ENCODE assay signal across 18 cellular contexts in the genomic region with DNA sequence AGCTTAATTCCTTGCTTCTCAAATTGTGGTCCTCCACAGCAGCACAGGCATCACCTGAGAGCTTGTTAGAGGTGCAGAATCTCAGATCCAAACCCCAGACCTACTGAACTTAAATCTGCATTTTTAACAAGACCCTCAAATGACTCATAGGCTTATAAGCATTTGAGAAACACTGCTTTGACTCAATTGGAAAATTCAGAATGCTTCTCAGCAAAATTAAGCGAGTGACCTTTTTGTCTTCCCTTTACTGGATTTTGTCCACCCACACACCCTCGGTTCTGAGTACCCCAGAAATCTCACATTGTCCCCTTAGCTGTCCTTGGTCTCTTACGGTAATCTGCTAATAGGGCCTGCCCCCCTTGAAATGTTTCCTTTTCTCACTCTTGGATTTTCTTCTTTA. TPM values are rescaled to one million over a fixed set of nuclear protein-coding genes. Genes with fewer than 3 reads are reported as not detected.
A peak's percentile ranks its signal among the peaks of the same experiment; 100 is the strongest.
DNase-seq lines count a peak whose midpoint lies in the region; ATAC-seq, FAIRE-seq and TF ChIP-seq lines count a peak whose summit lies in the region.
"Had no signal": no experiment of that assay in that cellular context is flagged by ENCODE, and none has a peak within 500 bp of the region (broad histone marks: within the 10 kb centered on the region; RNA-seq: fewer than 3 reads in every experiment).

No MANE protein-coding gene starts in this region.

- H3K4me3 Mint-ChIP-seq in IgD-negative memory B cell, result peak overlapping the region in 2 of 4 donors; percentile 0 to 9
- H3K4me3 Mint-ChIP-seq in stimulated activated naive CD8-positive, alpha-beta T cell treated with anti-CD3 and anti-CD28 coated beads, Interleukin-15, Interleukin-2, amounts not matched to agents 100 ng/mL and 50 ng/mL, for 24 hours, result peak overlapping the region; percentile 8

- no peak for TF ChIP-seq POLR2A in H1 (IDR thresholded peaks at IDR 0.05; ENCODE audit: control extremely low read depth in 1 of 2, low read depth in 2 of 2, low read length in 2 of 2)

- H3K79me2 ChIP-seq in H1 (ENCODE audit: control insufficient read depth in 1 of 2, insufficient read depth in 2 of 2, low read length in 2 of 2), result no peaks in the 10 kb centered on the region

- no peak overlapping the region for H4K91ac ChIP-seq in H1 (replicated peaks; ENCODE audit: insufficient read length, low read length)

- no peak overlapping the region for H3K9ac ChIP-seq in H1 (replicated peaks in 1 of 4; ENCODE audit: extremely low read depth in 1 of 4, low read depth in 3 of 4, low read length in 3 of 4)

- no peaks in the 10 kb centered on the region for H3K79me1 ChIP-seq in H1 (ENCODE audit: low read depth, low read length)

- H3K56ac ChIP-seq in H1 (replicated peaks; ENCODE audit: insufficient read length, low read depth, low read length), result no peak overlapping the region

- CTCF ChIA-PET in H1 (lab: Charles Lee; ENCODE audit: partially characterized antibody), result interaction anchor here (0.6 kb wide), 1 partner anchor 79 kb away, joined by 3 read pairs; no protein-coding TSS in a partner anchor

- H4K20me1 ChIP-seq in H1 (replicated peaks in 1 of 2; ENCODE audit: control insufficient read depth in 1 of 2, insufficient read depth in 2 of 2, low read length in 2 of 2), result no peaks in the 10 kb centered on the region

- no peak overlapping the region for H3K4ac ChIP-seq in H1 (replicated peaks; ENCODE audit: insufficient read length, low read depth, low read length)

- H3K27ac Mint-ChIP-seq in IgD-negative memory B cell, result peak overlapping the region; percentile 33 to 78 (median 62)
- H3K27ac Mint-ChIP-seq in stimulated activated naive CD8-positive, alpha-beta T cell treated with anti-CD3 and anti-CD28 coated beads, Interleukin-15, Interleukin-2, amounts not matched to agents 100 ng/mL and 50 ng/mL, for 24 hours, result peak overlapping the region; percentile 38

- POLR2A ChIA-PET in H1 (lab: Charles Lee; ENCODE audit: partially characterized antibody), result interaction anchor here (0.9 kb wide), 1 partner anchor 20 kb away, joined by 3 read pairs; no protein-coding TSS in a partner anchor

- peak overlapping the region; percentile 58; the same call in 1 of the 2 replicates for H2AFZ ChIP-seq in H1 (ENCODE audit: low read length)

- no peak overlapping the region for H3K27ac ChIP-seq in H1 (ENCODE audit: low read depth, low read length)
- H3K27ac ChIP-seq: RWPE1 had no signal

- H2AK5ac ChIP-seq in H1 (ENCODE audit: low read depth, low read length), result no peak overlapping the region

- H3K36me3 Mint-ChIP-seq in IgD-negative memory B cell, result peaks cover 14% of the 10 kb centered on the region
- peaks cover 9% of the 10 kb centered on the region for H3K36me3 Mint-ChIP-seq in stimulated activated naive CD8-positive, alpha-beta T cell treated with anti-CD3 and anti-CD28 coated beads, Interleukin-15, Interleukin-2, amounts not matched to agents 100 ng/mL and 50 ng/mL, for 24 hours (ENCODE audit: low read depth)

- H3K4me1 Mint-ChIP-seq in IgD-negative memory B cell, result peaks cover 52 to 67% (median 55%) of the 10 kb centered on the region in 3 donors
- H3K4me1 Mint-ChIP-seq in stimulated activated naive CD8-positive, alpha-beta T cell treated with anti-CD3 and anti-CD28 coated beads, Interleukin-15, Interleukin-2, amounts not matched to agents 100 ng/mL and 50 ng/mL, for 24 hours (ENCODE audit: low read depth), result peaks cover 21% of the 10 kb centered on the region

- no peak for FAIRE-seq in H1 (lab: Jason Lieb, UNC)

- no peaks in the 10 kb centered on the region for H3K27me3 Mint-ChIP-seq in IgD-negative memory B cell
- no peaks in the 10 kb centered on the region for H3K27me3 Mint-ChIP-seq in stimulated activated naive CD8-positive, alpha-beta T cell treated with anti-CD3 and anti-CD28 coated beads, Interleukin-15, Interleukin-2, amounts not matched to agents 100 ng/mL and 50 ng/mL, for 24 hours

- TF ChIP-seq EP300 in H1 (IDR thresholded peaks at IDR 0.05; ENCODE audit: borderline replicate concordance in 1 of 2, low read depth in 2 of 2, low read length in 2 of 2), result no peak

- H2BK15ac ChIP-seq in H1 (ENCODE audit: low read length), result no peak overlapping the region

- H3K4me2 ChIP-seq in H1 (ENCODE audit: insufficient read depth in 1 of 2, low read depth in 2 of 2, low read length in 2 of 2), result no peak overlapping the region

- DNase-seq in H1 (ENCODE audit: low read depth in 1 of 2, low spot score in 2 of 2), result no peak
- no peak for DNase-seq in activated CD4-positive, CD25-positive, alpha-beta regulatory T cell (lab: John Stamatoyannopoulos, UW)
- no peak for DNase-seq in GM10266 (ENCODE audit: extremely low spot score)
- DNase-seq: Caco-2, NCI-H1048, NCI-H1436 treated with DMSO at 0.1 percent for 48 hours, NCI-H2029 treated with DMSO at 0.1 percent for 48 hours, NCI-H2171 treated with DMSO at 0.1 percent for 48 hours, NCI-H446 treated with DMSO at 0.1 percent for 48 hours, NCI-H774, PC-3 had no signal

- no peak overlapping the region for H4K8ac ChIP-seq in H1 (ENCODE audit: extremely low read depth, insufficient read depth, low read length)

- no peaks in the 10 kb centered on the region for H3K36me3 ChIP-seq in H1 (ENCODE audit: control insufficient read depth in 2 of 4, insufficient read depth in 4 of 4, low read length in 3 of 4)
- H3K36me3 ChIP-seq: HAP-1 had no signal

- no peak overlapping the region for H2BK120ac ChIP-seq in H1 (replicated peaks; ENCODE audit: low read depth, low read length)

- H3K9me3 Mint-ChIP-seq in IgD-negative memory B cell, result no peaks in the 10 kb centered on the region
- no peaks in the 10 kb centered on the region for H3K9me3 Mint-ChIP-seq in stimulated activated naive CD8-positive, alpha-beta T cell treated with anti-CD3 and anti-CD28 coated beads, Interleukin-15, Interleukin-2, amounts not matched to agents 100 ng/mL and 50 ng/mL, for 24 hours

- no peak for TF ChIP-seq CTCF in H1 (IDR thresholded peaks at IDR 0.05; ENCODE audit: control extremely low read depth in 1 of 3, insufficient read depth in 1 of 3, low read depth in 1 of 3, low read length in 3 of 3)
- TF ChIP-seq CTCF in GM10266 (IDR thresholded peaks at IDR 0.05; ENCODE audit: control insufficient read depth, insufficient read depth, low read depth, missing control alignments), result no peak

- no peaks in the 10 kb centered on the region for H3K4me1 ChIP-seq in H1 (replicated peaks in 1 of 4; ENCODE audit: control insufficient read depth in 3 of 4, insufficient read depth in 4 of 4, low read length in 3 of 4)
- H3K4me1 ChIP-seq: Caco-2, HAP-1 had no signal

- no peak overlapping the region for H2BK5ac ChIP-seq in H1 (ENCODE audit: low read depth, low read length)

- H3K27me3 ChIP-seq in H1 (replicated peaks in 1 of 4; ENCODE audit: control insufficient read depth in 3 of 4, extremely low read depth in 1 of 4, insufficient read depth in 3 of 4, low read length in 3 of 4), result peaks cover 0 to 1% (median 0%) of the 10 kb centered on the region in 4 experiments; a peak in 1 of 7 replicates

- H3K23ac ChIP-seq in H1 (ENCODE audit: insufficient read length), result no peak overlapping the region

- H2BK20ac ChIP-seq in H1 (ENCODE audit: low read length), result no peak overlapping the region

- H3K23me2 ChIP-seq in H1 (ENCODE audit: low read depth, low read length), result no peaks in the 10 kb centered on the region

- H2BK12ac ChIP-seq in H1 (ENCODE audit: low read depth, low read length), result no peak overlapping the region

- no peak overlapping the region for H3K18ac ChIP-seq in H1 (ENCODE audit: extremely low read depth, low read length)

- 84% methylated on average over 3 of the region's 3 CpGs; no CpG with 5 or more reads in 1 of the 2 experiments for WGBS in H1 (ENCODE audit: extremely low coverage in 1 of 2, insufficient coverage in 1 of 2, insufficient read length in 1 of 2, insufficient replicate concordance in 2 of 2, low coverage in 1 of 2, low lambda C conversion rate in 2 of 2, missing lambda C conversion rate in 1 of 2), 2 experiments

- no peak overlapping the region for H3K4me3 ChIP-seq in H1 (ENCODE audit: extremely low read depth in 1 of 4, insufficient read depth in 2 of 4, low read depth in 3 of 4, low read length in 4 of 4)
- H3K4me3 ChIP-seq: HAP-1 had no signal

- no peak for TF ChIP-seq RAD21 in H1 (IDR thresholded peaks at IDR 0.05 in 1 of 2, conservative IDR thresholded peaks at IDR 0.05 in 1 of 2; ENCODE audit: low read depth in 2 of 2, low read length in 2 of 2)

- H3K9me3 ChIP-seq in H1 (ENCODE audit: insufficient read depth in 2 of 2, low read depth in 1 of 2, low read length in 1 of 2), result no peaks in the 10 kb centered on the region
- H3K9me3 ChIP-seq: Caco-2, HAP-1 had no signal

- no peak overlapping the region for H4K5ac ChIP-seq in H1 (ENCODE audit: insufficient read length, low read depth, low read length)

- ATAC-seq in GM18868 (IDR thresholded peaks at IDR 0.05; ENCODE audit: unreplicated experiment) (peak; percentile 40), HG02678 (IDR thresholded peaks at IDR 0.05; ENCODE audit: unreplicated experiment) (no peak)
- ATAC-seq: PC-3 had no signal

- no peak overlapping the region for H3K14ac ChIP-seq in H1 (ENCODE audit: insufficient read length)

RNA-seq across cellular contexts. Expression of gene CD80, which starts 17.9 kb away (rescaled TPM):
- polyA plus RNA-seq in IgD-negative memory B cell (9.3 TPM), H1 (2011; rRNA removed) (0.03 and 0.11 TPM in 2 replicates)
- total RNA-seq in H1 (2021; fragmentation: NEBNext Ultra II Directional; extraction: Animal tissue kit (Norgen Biotek cat#: 25700)), result not detected in 2 replicates
- polyA plus RNA-seq in H1 (2011; cell fraction: cytosol; rRNA removed), result 0.13 TPM
- polyA plus RNA-seq in H1 (2011; cell fraction: nucleus; rRNA removed), result not detected
- 0.08 TPM in 1 of 4 replicates, not detected in the others for polyA plus RNA-seq in H1 (2012, experiment 1 of 2)
- polyA plus RNA-seq in H1 (2012, experiment 2 of 2), result not detected
- polyA plus RNA-seq in H1 (2013, experiment 1 of 2), result 0.06 TPM
- 0.04 TPM for polyA plus RNA-seq in H1 (2013, experiment 2 of 2)
- 0.37 and 0.54 TPM in 2 replicates for polyA minus RNA-seq in H1 (2011; rRNA and poly(A)+ RNA removed)
- not detected for polyA minus RNA-seq in H1 (2011; cell fraction: cytosol; rRNA and poly(A)+ RNA removed)
- not detected for polyA minus RNA-seq in H1 (2011; cell fraction: nucleus; rRNA and poly(A)+ RNA removed)
- total RNA-seq: Caco-2, MCF 10A, PC-3 had no signal

RNA-seq across cellular contexts. Expression of gene ADPRH, which starts 37.7 kb away (rescaled TPM):
- polyA plus RNA-seq in IgD-negative memory B cell, result 29.2 TPM
- 4.1 and 4.2 TPM in 2 replicates for total RNA-seq in H1 (2021; fragmentation: NEBNext Ultra II Directional; extraction: Animal tissue kit (Norgen Biotek cat#: 25700))
- polyA plus RNA-seq in H1 (2011; rRNA removed), result 2.3 and 2.6 TPM in 2 replicates
- 2.8 TPM for polyA plus RNA-seq in H1 (2011; cell fraction: cytosol; rRNA removed)
- 2.3 TPM for polyA plus RNA-seq in H1 (2011; cell fraction: nucleus; rRNA removed)
- polyA plus RNA-seq in H1 (2012, experiment 1 of 2), result 2.5 to 3.7 TPM (median 3.5 TPM) in 4 replicates
- polyA plus RNA-seq in H1 (2012, experiment 2 of 2), result 1.7 TPM
- 1.8 TPM for polyA plus RNA-seq in H1 (2013, experiment 1 of 2)
- polyA plus RNA-seq in H1 (2013, experiment 2 of 2), result 1.7 TPM
- polyA minus RNA-seq in H1 (2011; rRNA and poly(A)+ RNA removed), result 4.2 and 4.6 TPM in 2 replicates
- 1.9 TPM for polyA minus RNA-seq in H1 (2011; cell fraction: cytosol; rRNA and poly(A)+ RNA removed)
- polyA minus RNA-seq in H1 (2011; cell fraction: nucleus; rRNA and poly(A)+ RNA removed), result 1.8 TPM
- total RNA-seq: MCF 10A had no signal

RNA-seq across cellular contexts. Expression of gene TIMMDC1, which starts 43.2 kb away (rescaled TPM):
- 89.0 TPM for polyA plus RNA-seq in IgD-negative memory B cell
- 128 and 130 TPM in 2 replicates for total RNA-seq in H1 (2021; fragmentation: NEBNext Ultra II Directional; extraction: Animal tissue kit (Norgen Biotek cat#: 25700))
- polyA plus RNA-seq in H1 (2011; rRNA removed), result 80.7 and 96.8 TPM in 2 replicates
- 79.8 TPM for polyA plus RNA-seq in H1 (2011; cell fraction: cytosol; rRNA removed)
- polyA plus RNA-seq in H1 (2011; cell fraction: nucleus; rRNA removed), result 65.1 TPM
- 79.6 to 96.8 TPM (median 85.5 TPM) in 4 replicates for polyA plus RNA-seq in H1 (2012, experiment 1 of 2)
- 30.1 TPM for polyA plus RNA-seq in H1 (2012, experiment 2 of 2)
- 84.6 TPM for polyA plus RNA-seq in H1 (2013, experiment 1 of 2)
- 85.8 TPM for polyA plus RNA-seq in H1 (2013, experiment 2 of 2)
- 41.2 and 48.3 TPM in 2 replicates for polyA minus RNA-seq in H1 (2011; rRNA and poly(A)+ RNA removed)
- 27.2 TPM for polyA minus RNA-seq in H1 (2011; cell fraction: cytosol; rRNA and poly(A)+ RNA removed)
- polyA minus RNA-seq in H1 (2011; cell fraction: nucleus; rRNA and poly(A)+ RNA removed), result 41.5 TPM

RNA-seq across cellular contexts. Expression of gene PLA1A, which starts 56.1 kb away (rescaled TPM):
- polyA plus RNA-seq in IgD-negative memory B cell (not detected), H1 (2011; rRNA removed) (not detected in 2 replicates)
- not detected in 2 replicates for total RNA-seq in H1 (2021; fragmentation: NEBNext Ultra II Directional; extraction: Animal tissue kit (Norgen Biotek cat#: 25700))
- not detected for polyA plus RNA-seq in H1 (2011; cell fraction: cytosol; rRNA removed)
- not detected for polyA plus RNA-seq in H1 (2011; cell fraction: nucleus; rRNA removed)
- polyA plus RNA-seq in H1 (2012, experiment 1 of 2), result not detected in 4 replicates
- not detected for polyA plus RNA-seq in H1 (2012, experiment 2 of 2)
- not detected for polyA plus RNA-seq in H1 (2013, experiment 1 of 2)
- polyA plus RNA-seq in H1 (2013, experiment 2 of 2), result not detected
- not detected in 2 replicates for polyA minus RNA-seq in H1 (2011; rRNA and poly(A)+ RNA removed)
- not detected for polyA minus RNA-seq in H1 (2011; cell fraction: cytosol; rRNA and poly(A)+ RNA removed)
- not detected for polyA minus RNA-seq in H1 (2011; cell fraction: nucleus; rRNA and poly(A)+ RNA removed)
- total RNA-seq: MCF 10A had no signal
